1 cellular context compared by ENCODE assay signal in genomic region chr14:90399541-90400444, GRCh38.
TF ChIP-seq lines count a peak whose summit lies in the region.

No MANE protein-coding gene starts in this region.

TF ChIP-seq in H1, 55 proteins besides CTCF, POLR2A, EP300 and RAD21 (continued from another document):
- TF ChIP-seq CHD7 (IDR thresholded peaks at IDR 0.05; ENCODE audit: insufficient replicate concordance, low read length) = no peak
- TF ChIP-seq BACH1 (IDR thresholded peaks at IDR 0.05; ENCODE audit: low read length) = peak; percentile 92
- TF ChIP-seq BCL11A (IDR thresholded peaks at IDR 0.05; ENCODE audit: low read depth in 2 of 2, low read length in 2 of 2) = no peak
- TF ChIP-seq POU5F1 (IDR thresholded peaks at IDR 0.05; ENCODE audit: low read depth, low read length) = no peak
- no peak for TF ChIP-seq SUZ12 (IDR thresholded peaks at IDR 0.05; ENCODE audit: low read length)
- no peak for TF ChIP-seq SIX5 (IDR thresholded peaks at IDR 0.05; ENCODE audit: low read depth, low read length)
- TF ChIP-seq CREB1 (IDR thresholded peaks at IDR 0.05) = peak; percentile 70
- TF ChIP-seq HDAC2 (IDR thresholded peaks at IDR 0.05; ENCODE audit: borderline replicate concordance in 1 of 2, low read depth in 2 of 2, low read length in 2 of 2) = peak in 1 of 2 experiments; percentile 64; a peak in 2 of 4 replicates
- TF ChIP-seq JUN (IDR thresholded peaks at IDR 0.05; ENCODE audit: low read depth, low read length) = no peak
- no peak for TF ChIP-seq CBX5 (IDR thresholded peaks at IDR 0.05; ENCODE audit: low read depth, low read length)
- no peak for TF ChIP-seq ASH2L (IDR thresholded peaks at IDR 0.05; ENCODE audit: low read length)
- no peak for TF ChIP-seq EGR1 (IDR thresholded peaks at IDR 0.05; ENCODE audit: borderline replicate concordance, low read depth, low read length)
- no peak for TF ChIP-seq CTBP2 (IDR thresholded peaks at IDR 0.05; ENCODE audit: borderline replicate concordance, insufficient read depth, insufficient read length, low read length)
- 0 out of 2 replicates have a peak, but pooled peaks have one; percentile 16 for TF ChIP-seq CEBPB (IDR thresholded peaks at IDR 0.05; ENCODE audit: low read depth, low read length)
- TF ChIP-seq YY1 (IDR thresholded peaks at IDR 0.05; ENCODE audit: low read depth, low read length) = peak; percentile 83
- TF ChIP-seq SRF (IDR thresholded peaks at IDR 0.05; ENCODE audit: low read depth, low read length) = no peak
- TF ChIP-seq TBP (IDR thresholded peaks at IDR 0.05; ENCODE audit: low read depth, low read length) = peak; percentile 54; the same call in 1 of the 2 replicates
- peak; percentile 17; the same call in 1 of the 2 replicates for TF ChIP-seq MAFK (IDR thresholded peaks at IDR 0.05; ENCODE audit: low read depth, low read length)
- TF ChIP-seq TCF12 (IDR thresholded peaks at IDR 0.05; ENCODE audit: low read depth, low read length) = peak; percentile 73; the same call in 1 of the 2 replicates
- no peak for TF ChIP-seq ATF3 (IDR thresholded peaks at IDR 0.05; ENCODE audit: insufficient read depth, low read depth, low read length)
- TF ChIP-seq MAX (IDR thresholded peaks at IDR 0.05) = peak; percentile 36; the same call in 1 of the 2 replicates
- TF ChIP-seq PHF8 (conservative IDR thresholded peaks at IDR 0.05; ENCODE audit: low read depth, low read length) = no peak
- TF ChIP-seq RFX5 (IDR thresholded peaks at IDR 0.05; ENCODE audit: borderline replicate concordance, low read depth, low read length) = no peak
- no peak for TF ChIP-seq RNF2 (IDR thresholded peaks at IDR 0.05; ENCODE audit: borderline replicate concordance, low read depth, low read length, missing control alignments, poor library complexity, severe bottlenecking)
- no peak for TF ChIP-seq KDM4A (IDR thresholded peaks at IDR 0.05; ENCODE audit: low read depth, low read length, severe bottlenecking)
- no peak for TF ChIP-seq CHD1 (IDR thresholded peaks at IDR 0.05; ENCODE audit: low read depth, low read length)
- TF ChIP-seq BRCA1 (IDR thresholded peaks at IDR 0.05; ENCODE audit: low read depth, low read length) = peak; percentile 36; the same call in 1 of the 2 replicates
- TF ChIP-seq CHD2 (IDR thresholded peaks at IDR 0.05; ENCODE audit: low read length) = peak; percentile 54; the same call in 1 of the 2 replicates
- TF ChIP-seq GABPA (IDR thresholded peaks at IDR 0.05; ENCODE audit: borderline replicate concordance, insufficient read depth, low read length) = no peak
- TF ChIP-seq TAF1 (IDR thresholded peaks at IDR 0.05; ENCODE audit: low read depth, low read length) = 0 out of 2 replicates have a peak, but pooled peaks have one; percentile 31
- peak in 1 of 2 experiments; percentile 93; a peak in 2 of 4 replicates for TF ChIP-seq SIN3A (conservative IDR thresholded peaks at IDR 0.05 in 1 of 2, IDR thresholded peaks at IDR 0.05 in 1 of 2; ENCODE audit: low read depth in 1 of 2, low read length in 2 of 2)
- no peak for TF ChIP-seq KDM1A (IDR thresholded peaks at IDR 0.05; ENCODE audit: borderline replicate concordance, low read length)
- no peak for TF ChIP-seq SAP30 (IDR thresholded peaks at IDR 0.05; ENCODE audit: insufficient read depth, insufficient replicate concordance, low read length)
- TF ChIP-seq TAF7 (optimal IDR thresholded peaks at IDR 0.05; ENCODE audit: borderline replicate concordance, low read depth, low read length) = no peak
- TF ChIP-seq HDAC6 (IDR thresholded peaks at IDR 0.05; ENCODE audit: low read depth, low read length) = no peak
- peak; percentile 53; the same call in 1 of the 2 replicates for TF ChIP-seq POLR2AphosphoS5 (IDR thresholded peaks at IDR 0.05; ENCODE audit: low read depth, low read length)
- TF ChIP-seq GTF2F1 (IDR thresholded peaks at IDR 0.05; ENCODE audit: borderline replicate concordance, low read depth, low read length) = 0 out of 2 replicates have a peak, but pooled peaks have one; percentile 45
- 0 out of 2 replicates have a peak, but pooled peaks have one; percentile 22 for TF ChIP-seq TEAD4 (IDR thresholded peaks at IDR 0.05; ENCODE audit: low read depth, low read length)
- no peak for TF ChIP-seq SP1 (IDR thresholded peaks at IDR 0.05; ENCODE audit: low read depth, low read length)
- 0 out of 2 replicates have a peak, but pooled peaks have one; percentile 62 for TF ChIP-seq SP4 (IDR thresholded peaks at IDR 0.05; ENCODE audit: low read length)
- no peak for TF ChIP-seq RBBP5 (IDR thresholded peaks at IDR 0.05; ENCODE audit: borderline replicate concordance, low read depth, low read length)
- no peak for TF ChIP-seq SP2 (IDR thresholded peaks at IDR 0.05; ENCODE audit: low read length)
- TF ChIP-seq EZH2 (IDR thresholded peaks at IDR 0.05; ENCODE audit: low read depth, low read length, severe bottlenecking) = no peak
- no peak for TF ChIP-seq ZNF274 (IDR thresholded peaks at IDR 0.05; ENCODE audit: borderline replicate concordance, extremely low read depth, low read length)
- TF ChIP-seq USF2 (IDR thresholded peaks at IDR 0.05; ENCODE audit: low read length) = no peak
- TF ChIP-seq RXRA (IDR thresholded peaks at IDR 0.05; ENCODE audit: insufficient read depth, low read depth, low read length) = no peak
- TF ChIP-seq NRF1 (IDR thresholded peaks at IDR 0.05; ENCODE audit: low read depth, low read length) = no peak
TF ChIP-seq in H1: peak in this region for 19.
